ENCODE assay signal across 23 cellular contexts in the genomic region with DNA sequence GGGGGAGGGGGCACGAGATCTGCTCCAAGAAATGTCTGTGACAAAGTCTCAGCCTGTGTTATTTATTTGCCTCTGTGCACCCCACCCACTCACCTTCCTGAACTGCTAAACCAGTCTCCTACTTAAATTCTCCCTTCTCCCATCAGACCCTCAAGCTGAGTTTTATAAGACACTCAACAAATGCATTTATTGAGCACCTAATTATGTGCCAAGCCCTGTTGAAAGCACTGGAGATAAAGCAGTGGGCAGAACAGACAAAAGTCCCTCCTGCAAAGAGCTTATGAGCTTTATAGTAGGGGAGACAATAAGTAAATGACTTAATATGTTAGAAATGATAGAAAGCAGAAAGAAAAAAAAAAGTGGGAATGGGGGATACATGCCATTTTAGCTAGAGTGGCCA. TPM values are rescaled to one million over a fixed set of nuclear protein-coding genes. Genes with fewer than 3 reads are reported as not detected.
DNase-seq lines count a peak whose midpoint lies in the region; ATAC-seq, FAIRE-seq and TF ChIP-seq lines count a peak whose summit lies in the region.
"Had no signal": no experiment of that assay in that cellular context is flagged by ENCODE, and none has a peak within 500 bp of the region (broad histone marks: within the 10 kb centered on the region; RNA-seq: fewer than 3 reads in every experiment).

No MANE protein-coding gene starts in this region.

- H3K4me3 ChIP-seq in A549: no peak overlapping the region
- H3K4me3 ChIP-seq: BLaER1, GM23338, K562 had no signal

- WGBS in A549 (ENCODE audit: missing lambda C conversion rate): 74% methylated on average over 1 of the region's 1 CpG

- H3K4me1 ChIP-seq in A549: peaks cover 10% of the 10 kb centered on the region

- no peak for ATAC-seq in A549
- ATAC-seq in HG03139 (IDR thresholded peaks at IDR 0.05; ENCODE audit: unreplicated experiment): no peak
- no peak for ATAC-seq in GM21619 (IDR thresholded peaks at IDR 0.05; ENCODE audit: unreplicated experiment)
- ATAC-seq: CD8-positive, alpha-beta T cell; GM23338; K562 had no signal

- CTCF ChIA-PET in A549 (lab: Yijun Ruan, JAX): interaction anchor here (0.7 to 14.1 kb wide), 17 partner anchors 9 to 600 kb away, joined by 3 to 254 read pairs (median 4); a partner anchor contains a TSS

- peak overlapping the region; percentile 75; the same call in 1 of the 2 replicates for H3K27ac ChIP-seq in 22Rv1
- H3K27ac ChIP-seq in A549: no peak overlapping the region
- H3K27ac ChIP-seq: BLaER1 had no signal

- DNase-seq in A549 (ENCODE audit: low read depth in 1 of 2, low spot score in 1 of 2) (no peak), glutamatergic neuron (no peak)
- DNase-seq in activated T-cell treated with anti-CD3 and anti-CD28 coated beads, Interleukin-2, amount 50 U/mL, for 24 hours: no peak
- DNase-seq: CD8-positive, alpha-beta T cell; HCEC 1CT; HFFc6; IMR-90 had no signal

- no peak for TF ChIP-seq CTCF in 22Rv1 (IDR thresholded peaks at IDR 0.05)
- TF ChIP-seq CTCF in A549 (IDR thresholded peaks at IDR 0.05): no peak
- TF ChIP-seq CTCF in glutamatergic neuron (IDR thresholded peaks at IDR 0.05; ENCODE audit: partially characterized antibody, unreplicated experiment): no peak

- H3K27me3 Mint-ChIP-seq in glutamatergic neuron (ENCODE audit: unreplicated experiment): peaks cover 24% of the 10 kb centered on the region
- H3K27me3 Mint-ChIP-seq in activated T-cell treated with anti-CD3 and anti-CD28 coated beads, Interleukin-2, amount 50 U/mL, for 24 hours: no peaks in the 10 kb centered on the region

- no peak for TF ChIP-seq EP300 in A549 (IDR thresholded peaks at IDR 0.05)

- H3K9me3 Mint-ChIP-seq in glutamatergic neuron (ENCODE audit: unreplicated experiment): peaks cover 7% of the 10 kb centered on the region
- H3K9me3 Mint-ChIP-seq in activated T-cell treated with anti-CD3 and anti-CD28 coated beads, Interleukin-2, amount 50 U/mL, for 24 hours: no peaks in the 10 kb centered on the region
- H3K9me3 Mint-ChIP-seq: CD8-positive, alpha-beta T cell; HFFc6 had no signal

- POLR2A ChIA-PET in A549 (lab: Yijun Ruan, JAX): interaction anchor here (1.1 to 1.5 kb wide), 4 partner anchors 10 to 219 kb away, joined by 3 to 8 read pairs (median 4); a partner anchor contains a TSS

- peak; percentile 43 for FAIRE-seq in A549 (lab: Jason Lieb, UNC)
- FAIRE-seq: D721Med, G401.6, GM12891, GM19239, H54, HTR-8/SVneo, K562 had no signal

- TF ChIP-seq POLR2A in A549 (IDR thresholded peaks at IDR 0.05; ENCODE audit: low read length): no peak

- H3K9me3 ChIP-seq in A549: no peaks in the 10 kb centered on the region

- no peak overlapping the region for H3K27ac Mint-ChIP-seq in glutamatergic neuron (ENCODE audit: unreplicated experiment)
- no peak overlapping the region for H3K27ac Mint-ChIP-seq in activated T-cell treated with anti-CD3 and anti-CD28 coated beads, Interleukin-2, amount 50 U/mL, for 24 hours
- H3K27ac Mint-ChIP-seq: CD14-positive monocyte; CD8-positive, alpha-beta T cell; GM23338 had no signal

- H3K4me1 Mint-ChIP-seq in glutamatergic neuron (ENCODE audit: low read depth, unreplicated experiment): peaks cover 2% of the 10 kb centered on the region
- peaks cover 27% of the 10 kb centered on the region for H3K4me1 Mint-ChIP-seq in activated T-cell treated with anti-CD3 and anti-CD28 coated beads, Interleukin-2, amount 50 U/mL, for 24 hours (ENCODE audit: low read depth)

- peak overlapping the region; percentile 55 for H3K4me3 Mint-ChIP-seq in glutamatergic neuron (ENCODE audit: unreplicated experiment)
- no peak overlapping the region for H3K4me3 Mint-ChIP-seq in activated T-cell treated with anti-CD3 and anti-CD28 coated beads, Interleukin-2, amount 50 U/mL, for 24 hours
- H3K4me3 Mint-ChIP-seq: CD8-positive, alpha-beta T cell; GM23338; HFFc6 had no signal

- H3K36me3 Mint-ChIP-seq in glutamatergic neuron (ENCODE audit: unreplicated experiment): peaks cover 7% of the 10 kb centered on the region
- H3K36me3 Mint-ChIP-seq in activated T-cell treated with anti-CD3 and anti-CD28 coated beads, Interleukin-2, amount 50 U/mL, for 24 hours (ENCODE audit: low read depth): peaks cover 2% of the 10 kb centered on the region
- H3K36me3 Mint-ChIP-seq: CD14-positive monocyte had no signal

- H3K4me2 ChIP-seq in A549: no peak overlapping the region
- H3K4me2 ChIP-seq: BLaER1, GM23338 had no signal

- TF ChIP-seq RAD21 in A549 (conservative IDR thresholded peaks at IDR 0.05 in 1 of 2, IDR thresholded peaks at IDR 0.05 in 1 of 2): no peak

TF ChIP-seq in A549, 52 proteins besides CTCF, POLR2A, EP300 and RAD21 (continues in another document):
- TF ChIP-seq CHD2 (IDR thresholded peaks at IDR 0.05; ENCODE audit: low read length, partially characterized antibody): no peak
- no peak for TF ChIP-seq NR3C1 (IDR thresholded peaks at IDR 0.05)
- TF ChIP-seq MYC (IDR thresholded peaks at IDR 0.05; ENCODE audit: borderline replicate concordance, low read length): no peak
- TF ChIP-seq, protein P1, sequence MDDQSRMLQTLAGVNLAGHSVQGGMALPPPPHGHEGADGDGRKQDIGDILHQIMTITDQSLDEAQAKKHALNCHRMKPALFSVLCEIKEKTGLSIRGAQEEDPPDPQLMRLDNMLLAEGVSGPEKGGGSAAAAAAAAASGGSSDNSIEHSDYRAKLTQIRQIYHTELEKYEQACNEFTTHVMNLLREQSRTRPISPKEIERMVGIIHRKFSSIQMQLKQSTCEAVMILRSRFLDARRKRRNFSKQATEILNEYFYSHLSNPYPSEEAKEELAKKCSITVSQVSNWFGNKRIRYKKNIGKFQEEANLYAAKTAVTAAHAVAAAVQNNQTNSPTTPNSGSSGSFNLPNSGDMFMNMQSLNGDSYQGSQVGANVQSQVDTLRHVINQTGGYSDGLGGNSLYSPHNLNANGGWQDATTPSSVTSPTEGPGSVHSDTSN (IDR thresholded peaks at IDR 0.05): no peak

RNA-seq across cellular contexts. Expression of a gene that starts 3.4 kb away (rescaled TPM):
- polyA plus RNA-seq in A549 (2011; rRNA removed) (12.8 and 13.8 TPM in 2 replicates), A549 (2017; fragmentation: RNase III; extraction: RNeasy Plus Mini Kit Qiagen cat#74134 plus additional on column Dnase treatment) (19.5 to 20.4 TPM (median 20.1 TPM) in 3 replicates)
- 36.5 and 42.2 TPM in 2 replicates for polyA plus RNA-seq in A549 (2012; cell fraction: cytosol; rRNA removed)
- polyA plus RNA-seq in A549 (2012; cell fraction: nucleus; rRNA removed): 70.9 and 89.2 TPM in 2 replicates
- 7.9 and 13.8 TPM in 2 replicates for polyA minus RNA-seq in A549 (2011; rRNA and poly(A)+ RNA removed)
- 24.9 TPM for polyA plus RNA-seq in PFSK-1 (2012; ENCODE audit: insufficient read length, low read depth)
- 5.8 TPM for total RNA-seq in glutamatergic neuron (ENCODE audit: unreplicated experiment)

RNA-seq across cellular contexts. Expression of a gene that starts 11.0 kb away (rescaled TPM):
- polyA plus RNA-seq in A549 (2011; rRNA removed) (3.0 and 3.5 TPM in 2 replicates), A549 (2017; fragmentation: RNase III; extraction: RNeasy Plus Mini Kit Qiagen cat#74134 plus additional on column Dnase treatment) (2.6 to 3.6 TPM (median 2.8 TPM) in 3 replicates)
- polyA plus RNA-seq in A549 (2012; cell fraction: cytosol; rRNA removed): 2.3 and 2.6 TPM in 2 replicates
- 11.1 and 12.9 TPM in 2 replicates for polyA plus RNA-seq in A549 (2012; cell fraction: nucleus; rRNA removed)
- polyA minus RNA-seq in A549 (2011; rRNA and poly(A)+ RNA removed): 4.0 and 8.1 TPM in 2 replicates
- 55.7 TPM for polyA plus RNA-seq in PFSK-1 (2012; ENCODE audit: insufficient read length, low read depth)
- 8.7 TPM for total RNA-seq in glutamatergic neuron (ENCODE audit: unreplicated experiment)
- polyA plus RNA-seq: CD14-positive monocyte had no signal

RNA-seq across cellular contexts. Expression of a gene that starts 11.7 kb away (rescaled TPM):
- polyA plus RNA-seq in A549 (2011; rRNA removed) (not detected in 2 replicates), A549 (2017; fragmentation: RNase III; extraction: RNeasy Plus Mini Kit Qiagen cat#74134 plus additional on column Dnase treatment) (0.33 to 0.66 TPM (median 0.46 TPM) in 3 replicates)
- polyA plus RNA-seq in A549 (2012; cell fraction: cytosol; rRNA removed): 0.08 and 0.22 TPM in 2 replicates
- polyA plus RNA-seq in A549 (2012; cell fraction: nucleus; rRNA removed): 0.11 and 0.23 TPM in 2 replicates
- not detected in 2 replicates for polyA minus RNA-seq in A549 (2011; rRNA and poly(A)+ RNA removed)
- 8.6 TPM for polyA plus RNA-seq in PFSK-1 (2012; ENCODE audit: insufficient read length, low read depth)
- 2.0 TPM for total RNA-seq in glutamatergic neuron (ENCODE audit: unreplicated experiment)

RNA-seq across cellular contexts. Expression of a gene that starts 25.2 kb away (rescaled TPM):
- 437 and 469 TPM in 2 replicates for polyA plus RNA-seq in A549 (2011; rRNA removed)
- polyA plus RNA-seq in A549 (2012; cell fraction: cytosol; rRNA removed): 941 and 1,147 TPM in 2 replicates
- polyA plus RNA-seq in A549 (2012; cell fraction: nucleus; rRNA removed): 541 and 764 TPM in 2 replicates
- polyA plus RNA-seq in A549 (2017; fragmentation: RNase III; extraction: RNeasy Plus Mini Kit Qiagen cat#74134 plus additional on column Dnase treatment): 456 to 462 TPM (median 458 TPM) in 3 replicates
- polyA minus RNA-seq in A549 (2011; rRNA and poly(A)+ RNA removed): 402 and 496 TPM in 2 replicates
- polyA plus RNA-seq in PFSK-1 (2012; ENCODE audit: insufficient read length, low read depth): 529 TPM
- 156 TPM for total RNA-seq in glutamatergic neuron (ENCODE audit: unreplicated experiment)

RNA-seq across cellular contexts. Expression of a gene that starts 26.5 kb away (rescaled TPM):
- 0.13 and 0.22 TPM in 2 replicates for polyA plus RNA-seq in A549 (2011; rRNA removed)
- 0.13 and 0.18 TPM in 2 replicates for polyA plus RNA-seq in A549 (2012; cell fraction: cytosol; rRNA removed)
- polyA plus RNA-seq in A549 (2012; cell fraction: nucleus; rRNA removed): 0.04 and 0.10 TPM in 2 replicates
- polyA plus RNA-seq in A549 (2017; fragmentation: RNase III; extraction: RNeasy Plus Mini Kit Qiagen cat#74134 plus additional on column Dnase treatment): 0.09 to 0.30 TPM (median 0.18 TPM) in 3 replicates
- 0.12 TPM in 1 of 2 replicates, not detected in the other for polyA minus RNA-seq in A549 (2011; rRNA and poly(A)+ RNA removed)
- polyA plus RNA-seq in PFSK-1 (2012; ENCODE audit: insufficient read length, low read depth): not detected
- total RNA-seq in glutamatergic neuron (ENCODE audit: unreplicated experiment): not detected
- total RNA-seq: A673; CD8-positive, alpha-beta T cell; HFFc6; IMR-90 had no signal
- polyA plus RNA-seq: AG04450, IMR-90 had no signal
